ENCODE assay signal across 1 cellular context in genomic region chr20:31968299-31969126, GRCh38.
A peak's percentile ranks its signal among the peaks of the same experiment; 100 is the strongest.
TF ChIP-seq lines count a peak whose summit lies in the region.

No MANE protein-coding gene starts in this region.

TF ChIP-seq in WTC11, 78 proteins besides CTCF, POLR2A, EP300 and RAD21 (continued from another document and continues in another):
- TF ChIP-seq ZNF425 (CRISPR knock-in tag; conservative IDR thresholded peaks at IDR 0.05), result no peak
- peak; percentile 99 for TF ChIP-seq FOXJ3 (CRISPR knock-in tag; IDR thresholded peaks at IDR 0.05; ENCODE audit: borderline replicate concordance)
- TF ChIP-seq TEAD1 (CRISPR knock-in tag; IDR thresholded peaks at IDR 0.05), result peak; percentile 100
- peak; percentile 91 for TF ChIP-seq ZNF671 (CRISPR knock-in tag; IDR thresholded peaks at IDR 0.05)
- TF ChIP-seq, protein P1, sequence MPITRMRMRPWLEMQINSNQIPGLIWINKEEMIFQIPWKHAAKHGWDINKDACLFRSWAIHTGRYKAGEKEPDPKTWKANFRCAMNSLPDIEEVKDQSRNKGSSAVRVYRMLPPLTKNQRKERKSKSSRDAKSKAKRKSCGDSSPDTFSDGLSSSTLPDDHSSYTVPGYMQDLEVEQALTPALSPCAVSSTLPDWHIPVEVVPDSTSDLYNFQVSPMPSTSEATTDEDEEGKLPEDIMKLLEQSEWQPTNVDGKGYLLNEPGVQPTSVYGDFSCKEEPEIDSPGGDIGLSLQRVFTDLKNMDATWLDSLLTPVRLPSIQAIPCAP (CRISPR knock-in tag; IDR thresholded peaks at IDR 0.05), result peak; percentile 100
- peak; percentile 100 for TF ChIP-seq ELF4 (CRISPR knock-in tag; IDR thresholded peaks at IDR 0.05; ENCODE audit: low read depth)
- TF ChIP-seq, protein P2, sequence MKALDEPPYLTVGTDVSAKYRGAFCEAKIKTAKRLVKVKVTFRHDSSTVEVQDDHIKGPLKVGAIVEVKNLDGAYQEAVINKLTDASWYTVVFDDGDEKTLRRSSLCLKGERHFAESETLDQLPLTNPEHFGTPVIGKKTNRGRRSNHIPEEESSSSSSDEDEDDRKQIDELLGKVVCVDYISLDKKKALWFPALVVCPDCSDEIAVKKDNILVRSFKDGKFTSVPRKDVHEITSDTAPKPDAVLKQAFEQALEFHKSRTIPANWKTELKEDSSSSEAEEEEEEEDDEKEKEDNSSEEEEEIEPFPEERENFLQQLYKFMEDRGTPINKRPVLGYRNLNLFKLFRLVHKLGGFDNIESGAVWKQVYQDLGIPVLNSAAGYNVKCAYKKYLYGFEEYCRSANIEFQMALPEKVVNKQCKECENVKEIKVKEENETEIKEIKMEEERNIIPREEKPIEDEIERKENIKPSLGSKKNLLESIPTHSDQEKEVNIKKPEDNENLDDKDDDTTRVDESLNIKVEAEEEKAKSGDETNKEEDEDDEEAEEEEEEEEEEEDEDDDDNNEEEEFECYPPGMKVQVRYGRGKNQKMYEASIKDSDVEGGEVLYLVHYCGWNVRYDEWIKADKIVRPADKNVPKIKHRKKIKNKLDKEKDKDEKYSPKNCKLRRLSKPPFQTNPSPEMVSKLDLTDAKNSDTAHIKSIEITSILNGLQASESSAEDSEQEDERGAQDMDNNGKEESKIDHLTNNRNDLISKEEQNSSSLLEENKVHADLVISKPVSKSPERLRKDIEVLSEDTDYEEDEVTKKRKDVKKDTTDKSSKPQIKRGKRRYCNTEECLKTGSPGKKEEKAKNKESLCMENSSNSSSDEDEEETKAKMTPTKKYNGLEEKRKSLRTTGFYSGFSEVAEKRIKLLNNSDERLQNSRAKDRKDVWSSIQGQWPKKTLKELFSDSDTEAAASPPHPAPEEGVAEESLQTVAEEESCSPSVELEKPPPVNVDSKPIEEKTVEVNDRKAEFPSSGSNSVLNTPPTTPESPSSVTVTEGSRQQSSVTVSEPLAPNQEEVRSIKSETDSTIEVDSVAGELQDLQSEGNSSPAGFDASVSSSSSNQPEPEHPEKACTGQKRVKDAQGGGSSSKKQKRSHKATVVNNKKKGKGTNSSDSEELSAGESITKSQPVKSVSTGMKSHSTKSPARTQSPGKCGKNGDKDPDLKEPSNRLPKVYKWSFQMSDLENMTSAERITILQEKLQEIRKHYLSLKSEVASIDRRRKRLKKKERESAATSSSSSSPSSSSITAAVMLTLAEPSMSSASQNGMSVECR (CRISPR knock-in tag; IDR thresholded peaks at IDR 0.05; ENCODE audit: borderline replicate concordance), result peak; percentile 100
- peak; percentile 96 for TF ChIP-seq NR2C2 (CRISPR knock-in tag; IDR thresholded peaks at IDR 0.05)
- TF ChIP-seq FOXP4 (CRISPR knock-in tag; IDR thresholded peaks at IDR 0.05), result peak; percentile 100
- TF ChIP-seq SMAD3 (CRISPR knock-in tag; IDR thresholded peaks at IDR 0.05; ENCODE audit: borderline replicate concordance), result peak; percentile 100
- peak; percentile 100 for TF ChIP-seq ETV6 (CRISPR knock-in tag; IDR thresholded peaks at IDR 0.05)
- TF ChIP-seq CBFB (CRISPR knock-in tag; IDR thresholded peaks at IDR 0.05; ENCODE audit: low read depth), result peak; percentile 100
- TF ChIP-seq GRHL2 (CRISPR knock-in tag; IDR thresholded peaks at IDR 0.05; ENCODE audit: insufficient replicate concordance, severe bottlenecking), result no peak
- TF ChIP-seq HMGA2 (CRISPR knock-in tag; IDR thresholded peaks at IDR 0.05), result no peak
- no peak for TF ChIP-seq JAZF1 (CRISPR knock-in tag; IDR thresholded peaks at IDR 0.05)
- TF ChIP-seq, protein P3, sequence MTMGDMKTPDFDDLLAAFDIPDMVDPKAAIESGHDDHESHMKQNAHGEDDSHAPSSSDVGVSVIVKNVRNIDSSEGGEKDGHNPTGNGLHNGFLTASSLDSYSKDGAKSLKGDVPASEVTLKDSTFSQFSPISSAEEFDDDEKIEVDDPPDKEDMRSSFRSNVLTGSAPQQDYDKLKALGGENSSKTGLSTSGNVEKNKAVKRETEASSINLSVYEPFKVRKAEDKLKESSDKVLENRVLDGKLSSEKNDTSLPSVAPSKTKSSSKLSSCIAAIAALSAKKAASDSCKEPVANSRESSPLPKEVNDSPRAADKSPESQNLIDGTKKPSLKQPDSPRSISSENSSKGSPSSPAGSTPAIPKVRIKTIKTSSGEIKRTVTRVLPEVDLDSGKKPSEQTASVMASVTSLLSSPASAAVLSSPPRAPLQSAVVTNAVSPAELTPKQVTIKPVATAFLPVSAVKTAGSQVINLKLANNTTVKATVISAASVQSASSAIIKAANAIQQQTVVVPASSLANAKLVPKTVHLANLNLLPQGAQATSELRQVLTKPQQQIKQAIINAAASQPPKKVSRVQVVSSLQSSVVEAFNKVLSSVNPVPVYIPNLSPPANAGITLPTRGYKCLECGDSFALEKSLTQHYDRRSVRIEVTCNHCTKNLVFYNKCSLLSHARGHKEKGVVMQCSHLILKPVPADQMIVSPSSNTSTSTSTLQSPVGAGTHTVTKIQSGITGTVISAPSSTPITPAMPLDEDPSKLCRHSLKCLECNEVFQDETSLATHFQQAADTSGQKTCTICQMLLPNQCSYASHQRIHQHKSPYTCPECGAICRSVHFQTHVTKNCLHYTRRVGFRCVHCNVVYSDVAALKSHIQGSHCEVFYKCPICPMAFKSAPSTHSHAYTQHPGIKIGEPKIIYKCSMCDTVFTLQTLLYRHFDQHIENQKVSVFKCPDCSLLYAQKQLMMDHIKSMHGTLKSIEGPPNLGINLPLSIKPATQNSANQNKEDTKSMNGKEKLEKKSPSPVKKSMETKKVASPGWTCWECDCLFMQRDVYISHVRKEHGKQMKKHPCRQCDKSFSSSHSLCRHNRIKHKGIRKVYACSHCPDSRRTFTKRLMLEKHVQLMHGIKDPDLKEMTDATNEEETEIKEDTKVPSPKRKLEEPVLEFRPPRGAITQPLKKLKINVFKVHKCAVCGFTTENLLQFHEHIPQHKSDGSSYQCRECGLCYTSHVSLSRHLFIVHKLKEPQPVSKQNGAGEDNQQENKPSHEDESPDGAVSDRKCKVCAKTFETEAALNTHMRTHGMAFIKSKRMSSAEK (CRISPR knock-in tag; IDR thresholded peaks at IDR 0.05; ENCODE audit: borderline replicate concordance), result 0 out of 2 replicates have a peak, but pooled peaks have one; percentile 39
- TF ChIP-seq, protein P4, sequence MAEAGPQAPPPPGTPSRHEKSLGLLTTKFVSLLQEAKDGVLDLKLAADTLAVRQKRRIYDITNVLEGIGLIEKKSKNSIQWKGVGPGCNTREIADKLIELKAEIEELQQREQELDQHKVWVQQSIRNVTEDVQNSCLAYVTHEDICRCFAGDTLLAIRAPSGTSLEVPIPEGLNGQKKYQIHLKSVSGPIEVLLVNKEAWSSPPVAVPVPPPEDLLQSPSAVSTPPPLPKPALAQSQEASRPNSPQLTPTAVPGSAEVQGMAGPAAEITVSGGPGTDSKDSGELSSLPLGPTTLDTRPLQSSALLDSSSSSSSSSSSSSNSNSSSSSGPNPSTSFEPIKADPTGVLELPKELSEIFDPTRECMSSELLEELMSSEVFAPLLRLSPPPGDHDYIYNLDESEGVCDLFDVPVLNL (CRISPR knock-in tag; IDR thresholded peaks at IDR 0.05; ENCODE audit: borderline replicate concordance, low read depth), result peak; percentile 100
- TF ChIP-seq, protein P5, sequence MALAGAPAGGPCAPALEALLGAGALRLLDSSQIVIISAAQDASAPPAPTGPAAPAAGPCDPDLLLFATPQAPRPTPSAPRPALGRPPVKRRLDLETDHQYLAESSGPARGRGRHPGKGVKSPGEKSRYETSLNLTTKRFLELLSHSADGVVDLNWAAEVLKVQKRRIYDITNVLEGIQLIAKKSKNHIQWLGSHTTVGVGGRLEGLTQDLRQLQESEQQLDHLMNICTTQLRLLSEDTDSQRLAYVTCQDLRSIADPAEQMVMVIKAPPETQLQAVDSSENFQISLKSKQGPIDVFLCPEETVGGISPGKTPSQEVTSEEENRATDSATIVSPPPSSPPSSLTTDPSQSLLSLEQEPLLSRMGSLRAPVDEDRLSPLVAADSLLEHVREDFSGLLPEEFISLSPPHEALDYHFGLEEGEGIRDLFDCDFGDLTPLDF (CRISPR knock-in tag; IDR thresholded peaks at IDR 0.05), result peak; percentile 100
- peak; percentile 92 for TF ChIP-seq ZNF416 (CRISPR knock-in tag; IDR thresholded peaks at IDR 0.05)
- TF ChIP-seq TEAD4 (CRISPR knock-in tag; IDR thresholded peaks at IDR 0.05), result peak; percentile 100
- TF ChIP-seq SP1 (CRISPR knock-in tag; conservative IDR thresholded peaks at IDR 0.05), result peak; percentile 99
- peak; percentile 99 for TF ChIP-seq GABPB1 (CRISPR knock-in tag; IDR thresholded peaks at IDR 0.05)
- TF ChIP-seq PRRX2 (CRISPR knock-in tag; IDR thresholded peaks at IDR 0.05), result peak; percentile 96
- TF ChIP-seq NR1H2 (CRISPR knock-in tag; IDR thresholded peaks at IDR 0.05), result peak; percentile 99
- TF ChIP-seq, protein P6, sequence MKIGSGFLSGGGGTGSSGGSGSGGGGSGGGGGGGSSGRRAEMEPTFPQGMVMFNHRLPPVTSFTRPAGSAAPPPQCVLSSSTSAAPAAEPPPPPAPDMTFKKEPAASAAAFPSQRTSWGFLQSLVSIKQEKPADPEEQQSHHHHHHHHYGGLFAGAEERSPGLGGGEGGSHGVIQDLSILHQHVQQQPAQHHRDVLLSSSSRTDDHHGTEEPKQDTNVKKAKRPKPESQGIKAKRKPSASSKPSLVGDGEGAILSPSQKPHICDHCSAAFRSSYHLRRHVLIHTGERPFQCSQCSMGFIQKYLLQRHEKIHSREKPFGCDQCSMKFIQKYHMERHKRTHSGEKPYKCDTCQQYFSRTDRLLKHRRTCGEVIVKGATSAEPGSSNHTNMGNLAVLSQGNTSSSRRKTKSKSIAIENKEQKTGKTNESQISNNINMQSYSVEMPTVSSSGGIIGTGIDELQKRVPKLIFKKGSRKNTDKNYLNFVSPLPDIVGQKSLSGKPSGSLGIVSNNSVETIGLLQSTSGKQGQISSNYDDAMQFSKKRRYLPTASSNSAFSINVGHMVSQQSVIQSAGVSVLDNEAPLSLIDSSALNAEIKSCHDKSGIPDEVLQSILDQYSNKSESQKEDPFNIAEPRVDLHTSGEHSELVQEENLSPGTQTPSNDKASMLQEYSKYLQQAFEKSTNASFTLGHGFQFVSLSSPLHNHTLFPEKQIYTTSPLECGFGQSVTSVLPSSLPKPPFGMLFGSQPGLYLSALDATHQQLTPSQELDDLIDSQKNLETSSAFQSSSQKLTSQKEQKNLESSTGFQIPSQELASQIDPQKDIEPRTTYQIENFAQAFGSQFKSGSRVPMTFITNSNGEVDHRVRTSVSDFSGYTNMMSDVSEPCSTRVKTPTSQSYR (CRISPR knock-in tag; IDR thresholded peaks at IDR 0.05), result peak; percentile 100
- TF ChIP-seq, protein P7, sequence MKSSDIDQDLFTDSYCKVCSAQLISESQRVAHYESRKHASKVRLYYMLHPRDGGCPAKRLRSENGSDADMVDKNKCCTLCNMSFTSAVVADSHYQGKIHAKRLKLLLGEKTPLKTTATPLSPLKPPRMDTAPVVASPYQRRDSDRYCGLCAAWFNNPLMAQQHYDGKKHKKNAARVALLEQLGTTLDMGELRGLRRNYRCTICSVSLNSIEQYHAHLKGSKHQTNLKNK (CRISPR knock-in tag; IDR thresholded peaks at IDR 0.05), result no peak
- peak; percentile 96 for TF ChIP-seq ATF3 (CRISPR knock-in tag; conservative IDR thresholded peaks at IDR 0.05)
- no peak for TF ChIP-seq SOX15 (CRISPR knock-in tag; IDR thresholded peaks at IDR 0.05)
- peak; percentile 99 for TF ChIP-seq MAX (CRISPR knock-in tag; IDR thresholded peaks at IDR 0.05)
- TF ChIP-seq FOXK1 (CRISPR knock-in tag; IDR thresholded peaks at IDR 0.05), result peak; percentile 100
- peak; percentile 81 for TF ChIP-seq USF2 (CRISPR knock-in tag; IDR thresholded peaks at IDR 0.05)
- peak; percentile 100 for TF ChIP-seq RELA (CRISPR knock-in tag; IDR thresholded peaks at IDR 0.05; ENCODE audit: borderline replicate concordance)
- peak; percentile 100 for TF ChIP-seq NFE2L1 (CRISPR knock-in tag; IDR thresholded peaks at IDR 0.05)
- TF ChIP-seq ESRRA (CRISPR knock-in tag; IDR thresholded peaks at IDR 0.05; ENCODE audit: borderline replicate concordance), result peak; percentile 100
- TF ChIP-seq KAT7 (CRISPR knock-in tag; IDR thresholded peaks at IDR 0.05; ENCODE audit: borderline replicate concordance), result peak; percentile 100
- peak; percentile 98 for TF ChIP-seq ZNF121 (CRISPR knock-in tag; IDR thresholded peaks at IDR 0.05)
- TF ChIP-seq OVOL2 (CRISPR knock-in tag; IDR thresholded peaks at IDR 0.05; ENCODE audit: borderline replicate concordance), result no peak
